1 cellular context compared by ENCODE assay signal in the genomic region with DNA sequence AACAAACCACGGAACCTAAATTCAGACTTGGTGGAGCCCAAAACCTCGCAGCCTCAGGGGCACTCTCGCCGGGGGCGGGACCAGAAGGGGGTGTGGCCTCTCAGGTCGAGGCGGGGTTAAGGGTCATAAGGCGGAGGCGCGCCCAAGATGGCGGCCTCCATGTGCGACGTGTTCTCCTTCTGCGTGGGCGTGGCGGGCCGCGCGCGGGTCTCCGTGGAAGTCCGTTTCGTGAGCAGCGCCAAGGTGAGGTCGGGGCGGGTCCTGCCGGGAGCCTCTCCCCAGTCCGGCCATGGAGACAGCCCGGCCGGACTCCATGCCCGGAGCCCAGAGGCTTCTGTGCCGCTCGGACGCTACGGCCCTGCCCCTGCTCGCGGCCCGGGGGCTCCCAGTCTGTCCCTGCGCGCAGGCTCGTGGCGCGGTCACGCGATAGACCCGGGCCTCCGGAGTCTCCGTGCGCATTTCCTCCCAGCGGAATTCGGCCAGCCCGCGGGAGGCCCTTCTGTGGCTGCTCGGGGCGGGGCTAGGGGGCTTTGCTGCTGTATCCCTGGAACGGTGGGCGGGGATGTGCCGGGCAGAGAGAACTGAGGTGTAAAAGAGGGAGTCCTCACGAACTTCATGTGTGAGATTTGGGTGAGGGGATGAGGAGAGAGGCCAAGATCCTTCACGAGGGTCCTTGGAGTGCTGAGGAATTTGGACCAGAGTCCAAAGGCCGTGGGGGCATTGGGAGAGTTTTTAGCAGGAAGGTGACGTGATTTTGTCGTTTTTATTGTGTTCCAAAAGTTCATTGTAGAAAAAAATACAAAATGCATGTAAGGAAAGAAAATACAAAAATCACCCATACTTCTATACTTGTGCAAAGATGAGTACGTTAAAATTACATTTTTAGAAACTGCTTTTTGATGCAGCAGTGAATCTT.
TF ChIP-seq lines count a peak whose summit lies in the region.

A gene (plus strand): TSS at position 126 of the 916 bp plus-strand sequence. CDS start 22 bp downstream, at position 148.

TF ChIP-seq in HepG2, 621 proteins besides CTCF, POLR2A, EP300 and RAD21 (continued from another document and continues in another):
- TF ChIP-seq, protein P1, sequence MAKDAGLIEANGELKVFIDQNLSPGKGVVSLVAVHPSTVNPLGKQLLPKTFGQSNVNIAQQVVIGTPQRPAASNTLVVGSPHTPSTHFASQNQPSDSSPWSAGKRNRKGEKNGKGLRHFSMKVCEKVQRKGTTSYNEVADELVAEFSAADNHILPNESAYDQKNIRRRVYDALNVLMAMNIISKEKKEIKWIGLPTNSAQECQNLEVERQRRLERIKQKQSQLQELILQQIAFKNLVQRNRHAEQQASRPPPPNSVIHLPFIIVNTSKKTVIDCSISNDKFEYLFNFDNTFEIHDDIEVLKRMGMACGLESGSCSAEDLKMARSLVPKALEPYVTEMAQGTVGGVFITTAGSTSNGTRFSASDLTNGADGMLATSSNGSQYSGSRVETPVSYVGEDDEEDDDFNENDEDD (CRISPR knock-in tag; IDR thresholded peaks at IDR 0.05; ENCODE audit: borderline replicate concordance) = no peak
- TF ChIP-seq, protein P2, sequence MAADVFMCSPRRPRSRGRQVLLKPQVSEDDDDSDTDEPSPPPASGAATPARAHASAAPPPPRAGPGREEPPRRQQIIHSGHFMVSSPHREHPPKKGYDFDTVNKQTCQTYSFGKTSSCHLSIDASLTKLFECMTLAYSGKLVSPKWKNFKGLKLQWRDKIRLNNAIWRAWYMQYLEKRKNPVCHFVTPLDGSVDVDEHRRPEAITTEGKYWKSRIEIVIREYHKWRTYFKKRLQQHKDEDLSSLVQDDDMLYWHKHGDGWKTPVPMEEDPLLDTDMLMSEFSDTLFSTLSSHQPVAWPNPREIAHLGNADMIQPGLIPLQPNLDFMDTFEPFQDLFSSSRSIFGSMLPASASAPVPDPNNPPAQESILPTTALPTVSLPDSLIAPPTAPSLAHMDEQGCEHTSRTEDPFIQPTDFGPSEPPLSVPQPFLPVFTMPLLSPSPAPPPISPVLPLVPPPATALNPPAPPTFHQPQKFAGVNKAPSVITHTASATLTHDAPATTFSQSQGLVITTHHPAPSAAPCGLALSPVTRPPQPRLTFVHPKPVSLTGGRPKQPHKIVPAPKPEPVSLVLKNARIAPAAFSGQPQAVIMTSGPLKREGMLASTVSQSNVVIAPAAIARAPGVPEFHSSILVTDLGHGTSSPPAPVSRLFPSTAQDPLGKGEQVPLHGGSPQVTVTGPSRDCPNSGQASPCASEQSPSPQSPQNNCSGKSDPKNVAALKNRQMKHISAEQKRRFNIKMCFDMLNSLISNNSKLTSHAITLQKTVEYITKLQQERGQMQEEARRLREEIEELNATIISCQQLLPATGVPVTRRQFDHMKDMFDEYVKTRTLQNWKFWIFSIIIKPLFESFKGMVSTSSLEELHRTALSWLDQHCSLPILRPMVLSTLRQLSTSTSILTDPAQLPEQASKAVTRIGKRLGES (CRISPR knock-in tag; IDR thresholded peaks at IDR 0.05; ENCODE audit: borderline replicate concordance) = 0 out of 2 replicates have a peak, but pooled peaks have one; percentile 7
- TF ChIP-seq ZNF598 (CRISPR knock-in tag; IDR thresholded peaks at IDR 0.05; ENCODE audit: borderline replicate concordance) (peak; percentile 66; the same call in 1 of the 2 replicates), ZNF367 (CRISPR knock-in tag; IDR thresholded peaks at IDR 0.05; ENCODE audit: borderline replicate concordance) (no peak), SIN3A (IDR thresholded peaks at IDR 0.05; ENCODE audit: borderline replicate concordance, low read depth, low read length) (peak; percentile 95; the same call in 1 of the 2 replicates), ZNF589 (CRISPR knock-in tag; conservative IDR thresholded peaks at IDR 0.05) (no peak), ZNF749 (CRISPR knock-in tag; IDR thresholded peaks at IDR 0.05; ENCODE audit: borderline replicate concordance) (0 out of 2 replicates have a peak, but pooled peaks have one; percentile 50), SCMH1 (CRISPR knock-in tag; IDR thresholded peaks at IDR 0.05; ENCODE audit: borderline replicate concordance) (no peak), SMAD9 (CRISPR knock-in tag; IDR thresholded peaks at IDR 0.05) (no peak), ZNF552 (CRISPR knock-in tag; IDR thresholded peaks at IDR 0.05; ENCODE audit: borderline replicate concordance) (peak; percentile 87), FOXK1 (CRISPR knock-in tag; IDR thresholded peaks at IDR 0.05; ENCODE audit: borderline replicate concordance, low read depth) (no peak; the same call in 1 of the 2 replicates), REL (CRISPR knock-in tag; conservative IDR thresholded peaks at IDR 0.05) (no peak; the same call in 1 of the 2 replicates), ARHGAP35 (CRISPR knock-in tag; IDR thresholded peaks at IDR 0.05; ENCODE audit: borderline replicate concordance) (peak; percentile 61), SATB2 (CRISPR knock-in tag; IDR thresholded peaks at IDR 0.05) (peak; percentile 33; the same call in 1 of the 2 replicates), HDAC1 (CRISPR knock-in tag; IDR thresholded peaks at IDR 0.05) (peak; percentile 96), DNMT3B (CRISPR knock-in tag; conservative IDR thresholded peaks at IDR 0.05) (no peak; the same call in 1 of the 2 replicates), PITX1 (CRISPR knock-in tag; IDR thresholded peaks at IDR 0.05) (peak; percentile 74), DPF2 (CRISPR knock-in tag; IDR thresholded peaks at IDR 0.05; ENCODE audit: borderline replicate concordance, low read depth) (0 out of 2 replicates have a peak, but pooled peaks have one; percentile 14), RBM22 (optimal IDR thresholded peaks at IDR 0.05; ENCODE audit: low read length) (peak; percentile 11), ZNF263 (CRISPR knock-in tag; IDR thresholded peaks at IDR 0.05) (no peak), ZNF792 (CRISPR knock-in tag; IDR thresholded peaks at IDR 0.05) (no peak), TEAD2 (CRISPR knock-in tag; IDR thresholded peaks at IDR 0.05) (no peak), ZZZ3 (CRISPR knock-in tag; IDR thresholded peaks at IDR 0.05; ENCODE audit: borderline replicate concordance) (peak; percentile 51; the same call in 1 of the 2 replicates), ZNF670 (CRISPR knock-in tag; IDR thresholded peaks at IDR 0.05; ENCODE audit: borderline replicate concordance) (peak; percentile 51)
- TF ChIP-seq, protein P3, sequence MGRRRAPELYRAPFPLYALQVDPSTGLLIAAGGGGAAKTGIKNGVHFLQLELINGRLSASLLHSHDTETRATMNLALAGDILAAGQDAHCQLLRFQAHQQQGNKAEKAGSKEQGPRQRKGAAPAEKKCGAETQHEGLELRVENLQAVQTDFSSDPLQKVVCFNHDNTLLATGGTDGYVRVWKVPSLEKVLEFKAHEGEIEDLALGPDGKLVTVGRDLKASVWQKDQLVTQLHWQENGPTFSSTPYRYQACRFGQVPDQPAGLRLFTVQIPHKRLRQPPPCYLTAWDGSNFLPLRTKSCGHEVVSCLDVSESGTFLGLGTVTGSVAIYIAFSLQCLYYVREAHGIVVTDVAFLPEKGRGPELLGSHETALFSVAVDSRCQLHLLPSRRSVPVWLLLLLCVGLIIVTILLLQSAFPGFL (CRISPR knock-in tag; IDR thresholded peaks at IDR 0.05) = no peak
- TF ChIP-seq, protein P4, sequence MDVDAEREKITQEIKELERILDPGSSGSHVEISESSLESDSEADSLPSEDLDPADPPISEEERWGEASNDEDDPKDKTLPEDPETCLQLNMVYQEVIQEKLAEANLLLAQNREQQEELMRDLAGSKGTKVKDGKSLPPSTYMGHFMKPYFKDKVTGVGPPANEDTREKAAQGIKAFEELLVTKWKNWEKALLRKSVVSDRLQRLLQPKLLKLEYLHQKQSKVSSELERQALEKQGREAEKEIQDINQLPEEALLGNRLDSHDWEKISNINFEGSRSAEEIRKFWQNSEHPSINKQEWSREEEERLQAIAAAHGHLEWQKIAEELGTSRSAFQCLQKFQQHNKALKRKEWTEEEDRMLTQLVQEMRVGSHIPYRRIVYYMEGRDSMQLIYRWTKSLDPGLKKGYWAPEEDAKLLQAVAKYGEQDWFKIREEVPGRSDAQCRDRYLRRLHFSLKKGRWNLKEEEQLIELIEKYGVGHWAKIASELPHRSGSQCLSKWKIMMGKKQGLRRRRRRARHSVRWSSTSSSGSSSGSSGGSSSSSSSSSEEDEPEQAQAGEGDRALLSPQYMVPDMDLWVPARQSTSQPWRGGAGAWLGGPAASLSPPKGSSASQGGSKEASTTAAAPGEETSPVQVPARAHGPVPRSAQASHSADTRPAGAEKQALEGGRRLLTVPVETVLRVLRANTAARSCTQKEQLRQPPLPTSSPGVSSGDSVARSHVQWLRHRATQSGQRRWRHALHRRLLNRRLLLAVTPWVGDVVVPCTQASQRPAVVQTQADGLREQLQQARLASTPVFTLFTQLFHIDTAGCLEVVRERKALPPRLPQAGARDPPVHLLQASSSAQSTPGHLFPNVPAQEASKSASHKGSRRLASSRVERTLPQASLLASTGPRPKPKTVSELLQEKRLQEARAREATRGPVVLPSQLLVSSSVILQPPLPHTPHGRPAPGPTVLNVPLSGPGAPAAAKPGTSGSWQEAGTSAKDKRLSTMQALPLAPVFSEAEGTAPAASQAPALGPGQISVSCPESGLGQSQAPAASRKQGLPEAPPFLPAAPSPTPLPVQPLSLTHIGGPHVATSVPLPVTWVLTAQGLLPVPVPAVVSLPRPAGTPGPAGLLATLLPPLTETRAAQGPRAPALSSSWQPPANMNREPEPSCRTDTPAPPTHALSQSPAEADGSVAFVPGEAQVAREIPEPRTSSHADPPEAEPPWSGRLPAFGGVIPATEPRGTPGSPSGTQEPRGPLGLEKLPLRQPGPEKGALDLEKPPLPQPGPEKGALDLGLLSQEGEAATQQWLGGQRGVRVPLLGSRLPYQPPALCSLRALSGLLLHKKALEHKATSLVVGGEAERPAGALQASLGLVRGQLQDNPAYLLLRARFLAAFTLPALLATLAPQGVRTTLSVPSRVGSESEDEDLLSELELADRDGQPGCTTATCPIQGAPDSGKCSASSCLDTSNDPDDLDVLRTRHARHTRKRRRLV (CRISPR knock-in tag; IDR thresholded peaks at IDR 0.05) = peak; percentile 82; the same call in 1 of the 2 replicates
- TF ChIP-seq, protein P5, sequence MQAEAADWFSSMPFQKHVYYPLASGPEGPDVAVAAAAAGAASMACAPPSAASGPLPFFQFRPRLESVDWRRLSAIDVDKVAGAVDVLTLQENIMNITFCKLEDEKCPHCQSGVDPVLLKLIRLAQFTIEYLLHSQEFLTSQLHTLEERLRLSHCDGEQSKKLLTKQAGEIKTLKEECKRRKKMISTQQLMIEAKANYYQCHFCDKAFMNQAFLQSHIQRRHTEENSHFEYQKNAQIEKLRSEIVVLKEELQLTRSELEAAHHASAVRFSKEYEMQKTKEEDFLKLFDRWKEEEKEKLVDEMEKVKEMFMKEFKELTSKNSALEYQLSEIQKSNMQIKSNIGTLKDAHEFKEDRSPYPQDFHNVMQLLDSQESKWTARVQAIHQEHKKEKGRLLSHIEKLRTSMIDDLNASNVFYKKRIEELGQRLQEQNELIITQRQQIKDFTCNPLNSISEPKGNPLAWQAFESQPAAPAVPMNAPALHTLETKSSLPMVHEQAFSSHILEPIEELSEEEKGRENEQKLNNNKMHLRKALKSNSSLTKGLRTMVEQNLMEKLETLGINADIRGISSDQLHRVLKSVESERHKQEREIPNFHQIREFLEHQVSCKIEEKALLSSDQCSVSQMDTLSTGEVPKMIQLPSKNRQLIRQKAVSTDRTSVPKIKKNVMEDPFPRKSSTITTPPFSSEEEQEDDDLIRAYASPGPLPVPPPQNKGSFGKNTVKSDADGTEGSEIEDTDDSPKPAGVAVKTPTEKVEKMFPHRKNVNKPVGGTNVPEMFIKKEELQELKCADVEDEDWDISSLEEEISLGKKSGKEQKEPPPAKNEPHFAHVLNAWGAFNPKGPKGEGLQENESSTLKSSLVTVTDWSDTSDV (CRISPR knock-in tag; IDR thresholded peaks at IDR 0.05) = no peak
- TF ChIP-seq, protein P6, sequence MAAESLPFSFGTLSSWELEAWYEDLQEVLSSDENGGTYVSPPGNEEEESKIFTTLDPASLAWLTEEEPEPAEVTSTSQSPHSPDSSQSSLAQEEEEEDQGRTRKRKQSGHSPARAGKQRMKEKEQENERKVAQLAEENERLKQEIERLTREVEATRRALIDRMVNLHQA (CRISPR knock-in tag; IDR thresholded peaks at IDR 0.05) = no peak
- TF ChIP-seq, protein P7, sequence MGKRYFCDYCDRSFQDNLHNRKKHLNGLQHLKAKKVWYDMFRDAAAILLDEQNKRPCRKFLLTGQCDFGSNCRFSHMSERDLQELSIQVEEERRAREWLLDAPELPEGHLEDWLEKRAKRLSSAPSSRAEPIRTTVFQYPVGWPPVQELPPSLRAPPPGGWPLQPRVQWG (CRISPR knock-in tag; IDR thresholded peaks at IDR 0.05; ENCODE audit: borderline replicate concordance, low read depth) = no peak
- TF ChIP-seq, protein P8, sequence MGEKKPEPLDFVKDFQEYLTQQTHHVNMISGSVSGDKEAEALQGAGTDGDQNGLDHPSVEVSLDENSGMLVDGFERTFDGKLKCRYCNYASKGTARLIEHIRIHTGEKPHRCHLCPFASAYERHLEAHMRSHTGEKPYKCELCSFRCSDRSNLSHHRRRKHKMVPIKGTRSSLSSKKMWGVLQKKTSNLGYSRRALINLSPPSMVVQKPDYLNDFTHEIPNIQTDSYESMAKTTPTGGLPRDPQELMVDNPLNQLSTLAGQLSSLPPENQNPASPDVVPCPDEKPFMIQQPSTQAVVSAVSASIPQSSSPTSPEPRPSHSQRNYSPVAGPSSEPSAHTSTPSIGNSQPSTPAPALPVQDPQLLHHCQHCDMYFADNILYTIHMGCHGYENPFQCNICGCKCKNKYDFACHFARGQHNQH (CRISPR knock-in tag; IDR thresholded peaks at IDR 0.05) = peak; percentile 52; the same call in 1 of the 2 replicates
- TF ChIP-seq, protein P9, sequence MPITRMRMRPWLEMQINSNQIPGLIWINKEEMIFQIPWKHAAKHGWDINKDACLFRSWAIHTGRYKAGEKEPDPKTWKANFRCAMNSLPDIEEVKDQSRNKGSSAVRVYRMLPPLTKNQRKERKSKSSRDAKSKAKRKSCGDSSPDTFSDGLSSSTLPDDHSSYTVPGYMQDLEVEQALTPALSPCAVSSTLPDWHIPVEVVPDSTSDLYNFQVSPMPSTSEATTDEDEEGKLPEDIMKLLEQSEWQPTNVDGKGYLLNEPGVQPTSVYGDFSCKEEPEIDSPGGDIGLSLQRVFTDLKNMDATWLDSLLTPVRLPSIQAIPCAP (CRISPR knock-in tag; IDR thresholded peaks at IDR 0.05; ENCODE audit: low read depth) = peak; percentile 59; the same call in 1 of the 2 replicates
- TF ChIP-seq, protein P10, sequence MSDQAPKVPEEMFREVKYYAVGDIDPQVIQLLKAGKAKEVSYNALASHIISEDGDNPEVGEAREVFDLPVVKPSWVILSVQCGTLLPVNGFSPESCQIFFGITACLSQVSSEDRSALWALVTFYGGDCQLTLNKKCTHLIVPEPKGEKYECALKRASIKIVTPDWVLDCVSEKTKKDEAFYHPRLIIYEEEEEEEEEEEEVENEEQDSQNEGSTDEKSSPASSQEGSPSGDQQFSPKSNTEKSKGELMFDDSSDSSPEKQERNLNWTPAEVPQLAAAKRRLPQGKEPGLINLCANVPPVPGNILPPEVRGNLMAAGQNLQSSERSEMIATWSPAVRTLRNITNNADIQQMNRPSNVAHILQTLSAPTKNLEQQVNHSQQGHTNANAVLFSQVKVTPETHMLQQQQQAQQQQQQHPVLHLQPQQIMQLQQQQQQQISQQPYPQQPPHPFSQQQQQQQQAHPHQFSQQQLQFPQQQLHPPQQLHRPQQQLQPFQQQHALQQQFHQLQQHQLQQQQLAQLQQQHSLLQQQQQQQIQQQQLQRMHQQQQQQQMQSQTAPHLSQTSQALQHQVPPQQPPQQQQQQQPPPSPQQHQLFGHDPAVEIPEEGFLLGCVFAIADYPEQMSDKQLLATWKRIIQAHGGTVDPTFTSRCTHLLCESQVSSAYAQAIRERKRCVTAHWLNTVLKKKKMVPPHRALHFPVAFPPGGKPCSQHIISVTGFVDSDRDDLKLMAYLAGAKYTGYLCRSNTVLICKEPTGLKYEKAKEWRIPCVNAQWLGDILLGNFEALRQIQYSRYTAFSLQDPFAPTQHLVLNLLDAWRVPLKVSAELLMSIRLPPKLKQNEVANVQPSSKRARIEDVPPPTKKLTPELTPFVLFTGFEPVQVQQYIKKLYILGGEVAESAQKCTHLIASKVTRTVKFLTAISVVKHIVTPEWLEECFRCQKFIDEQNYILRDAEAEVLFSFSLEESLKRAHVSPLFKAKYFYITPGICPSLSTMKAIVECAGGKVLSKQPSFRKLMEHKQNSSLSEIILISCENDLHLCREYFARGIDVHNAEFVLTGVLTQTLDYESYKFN (CRISPR knock-in tag; conservative IDR thresholded peaks at IDR 0.05) = peak; percentile 12; the same call in 1 of the 2 replicates
